Comparison of ENCODE assay signal across 9 cellular contexts in genomic region chr6:130037207-130037811, GRCh38. TPM values are rescaled to one million over a fixed set of nuclear protein-coding genes. Genes with fewer than 3 reads are reported as not detected.
DNase-seq lines count a peak whose midpoint lies in the region; ATAC-seq, FAIRE-seq and TF ChIP-seq lines count a peak whose summit lies in the region.
"Had no signal": no experiment of that assay in that cellular context is flagged by ENCODE, and none has a peak within 500 bp of the region (broad histone marks: within the 10 kb centered on the region; RNA-seq: fewer than 3 reads in every experiment).

No MANE protein-coding gene starts in this region.

- H3K9me3 ChIP-seq in Loucy (ENCODE audit: insufficient read depth, low read depth, low read length) (no peaks in the 10 kb centered on the region), pancreas (no peaks in the 10 kb centered on the region)

- H3K4me1 ChIP-seq in Loucy (ENCODE audit: insufficient read depth, low read length, poor library complexity, severe bottlenecking), result no peaks in the 10 kb centered on the region
- H3K4me1 ChIP-seq in pancreas, result no peaks in the 10 kb centered on the region

- no peaks in the 10 kb centered on the region for H3K9me2 ChIP-seq in Loucy (replicated peaks; ENCODE audit: low read depth, low read length)

- no peaks in the 10 kb centered on the region for H3K36me3 Mint-ChIP-seq in chondrocyte (ENCODE audit: low read depth)
- peaks cover 14% of the 10 kb centered on the region for H3K36me3 Mint-ChIP-seq in activated naive CD8-positive, alpha-beta T cell treated with anti-CD3 and anti-CD28 coated beads for 36 hours

- H3K27ac ChIP-seq in pancreas, result no peak overlapping the region

- H3K27me3 Mint-ChIP-seq in chondrocyte (ENCODE audit: low read depth), result no peaks in the 10 kb centered on the region
- no peaks in the 10 kb centered on the region for H3K27me3 Mint-ChIP-seq in activated naive CD8-positive, alpha-beta T cell treated with anti-CD3 and anti-CD28 coated beads for 36 hours

- H3K27ac Mint-ChIP-seq in chondrocyte (ENCODE audit: unreplicated experiment), result no peak overlapping the region
- no peak overlapping the region for H3K27ac Mint-ChIP-seq in activated naive CD8-positive, alpha-beta T cell treated with anti-CD3 and anti-CD28 coated beads for 36 hours

- peaks cover 3% of the 10 kb centered on the region for H4K20me1 ChIP-seq in Loucy (ENCODE audit: insufficient read depth, low read length, poor library complexity, severe bottlenecking)

- H3K4me2 ChIP-seq in Loucy (ENCODE audit: low read depth, low read length, poor library complexity, severe bottlenecking), result no peak overlapping the region

- FAIRE-seq in pancreas (lab: Jason Lieb, UNC), result peak; percentile 53

- DNase-seq in GM03348 (ENCODE audit: low spot score) (peak; percentile 18), chondrocyte (ENCODE audit: low spot score) (no peak), pancreas (no peak), DMS79 (lab: John Stamatoyannopoulos, UW) (no peak), GDM1 (lab: John Stamatoyannopoulos, UW) (no peak), NCI-H2029 (lab: John Stamatoyannopoulos, UW) (no peak)
- DNase-seq in activated naive CD8-positive, alpha-beta T cell treated with anti-CD3 and anti-CD28 coated beads for 36 hours, result no peak
- DNase-seq: activated CD4-positive, alpha-beta T cell treated with anti-CD3 and anti-CD28 coated beads, Interleukin-2, amount 50 U/mL, for 48 hours had no signal

- TF ChIP-seq CTCF in Loucy (conservative IDR thresholded peaks at IDR 0.05; ENCODE audit: low read length) (peak; percentile 72), chondrocyte (IDR thresholded peaks at IDR 0.05) (peak; percentile 82), pancreas (IDR thresholded peaks at IDR 0.05) (peak in 2 of 4 donors; percentile 23 to 26)

- no peak for ATAC-seq in pancreas

- peaks cover 3% of the 10 kb centered on the region; the same call in 1 of the 2 replicates for H3K79me2 ChIP-seq in Loucy (ENCODE audit: insufficient read depth, low read length)

- no peak overlapping the region for H3K4me3 Mint-ChIP-seq in chondrocyte (ENCODE audit: unreplicated experiment)
- H3K4me3 Mint-ChIP-seq in activated naive CD8-positive, alpha-beta T cell treated with anti-CD3 and anti-CD28 coated beads for 36 hours, result no peak overlapping the region

- H3K4me1 Mint-ChIP-seq in chondrocyte (ENCODE audit: low read depth), result peaks cover 14% of the 10 kb centered on the region
- H3K4me1 Mint-ChIP-seq in activated naive CD8-positive, alpha-beta T cell treated with anti-CD3 and anti-CD28 coated beads for 36 hours, result peaks cover 60% of the 10 kb centered on the region

- 35 to 68% methylated on average over 3 of the region's 3 CpGs for WGBS in pancreas, 2 donors

- intact Hi-C loops in pancreas (cut with DNase I), result no loop called here

- H3K4me3 ChIP-seq in Loucy (ENCODE audit: low read length, poor library complexity, severe bottlenecking) (no peak overlapping the region), pancreas (no peak overlapping the region)

- H3K27me3 ChIP-seq in Loucy (ENCODE audit: insufficient read depth, low read length, poor library complexity, severe bottlenecking) (no peaks in the 10 kb centered on the region), pancreas (no peaks in the 10 kb centered on the region)

- H3K36me3 ChIP-seq in Loucy (ENCODE audit: insufficient read depth, low read length), result no peaks in the 10 kb centered on the region
- no peaks in the 10 kb centered on the region for H3K36me3 ChIP-seq in pancreas

- H3K9ac ChIP-seq in Loucy (ENCODE audit: low read depth, low read length, poor library complexity, severe bottlenecking), result no peak overlapping the region

- H3F3A ChIP-seq in Loucy (ENCODE audit: low read depth), result no peaks in the 10 kb centered on the region

- H3K9me3 Mint-ChIP-seq in chondrocyte (ENCODE audit: low read depth), result no peaks in the 10 kb centered on the region
- H3K9me3 Mint-ChIP-seq in activated naive CD8-positive, alpha-beta T cell treated with anti-CD3 and anti-CD28 coated beads for 36 hours, result no peaks in the 10 kb centered on the region

- no peak overlapping the region for H2AFZ ChIP-seq in Loucy (ENCODE audit: low read length)

RNA-seq across cellular contexts. Expression of gene L3MBTL3, which starts 18.9 kb away (rescaled TPM):
- total RNA-seq in chondrocyte (10.0 to 16.7 TPM (median 15.4 TPM) in 3 replicates), pancreas (1 to 10 TPM; 1.0 to 5.3 (median 3.6) TPM)
- polyA plus RNA-seq in pancreas, result 1 to 10 TPM in 1 of 2 donors, under 1 TPM in 1; 0.95 to 3.2 TPM
- total RNA-seq in activated naive CD8-positive, alpha-beta T cell treated with anti-CD3 and anti-CD28 coated beads for 36 hours, result 10 to 100 TPM; 11.1 to 12.9 TPM
